Comparison of ENCODE assay signal across 9 cellular contexts in the genomic region with DNA sequence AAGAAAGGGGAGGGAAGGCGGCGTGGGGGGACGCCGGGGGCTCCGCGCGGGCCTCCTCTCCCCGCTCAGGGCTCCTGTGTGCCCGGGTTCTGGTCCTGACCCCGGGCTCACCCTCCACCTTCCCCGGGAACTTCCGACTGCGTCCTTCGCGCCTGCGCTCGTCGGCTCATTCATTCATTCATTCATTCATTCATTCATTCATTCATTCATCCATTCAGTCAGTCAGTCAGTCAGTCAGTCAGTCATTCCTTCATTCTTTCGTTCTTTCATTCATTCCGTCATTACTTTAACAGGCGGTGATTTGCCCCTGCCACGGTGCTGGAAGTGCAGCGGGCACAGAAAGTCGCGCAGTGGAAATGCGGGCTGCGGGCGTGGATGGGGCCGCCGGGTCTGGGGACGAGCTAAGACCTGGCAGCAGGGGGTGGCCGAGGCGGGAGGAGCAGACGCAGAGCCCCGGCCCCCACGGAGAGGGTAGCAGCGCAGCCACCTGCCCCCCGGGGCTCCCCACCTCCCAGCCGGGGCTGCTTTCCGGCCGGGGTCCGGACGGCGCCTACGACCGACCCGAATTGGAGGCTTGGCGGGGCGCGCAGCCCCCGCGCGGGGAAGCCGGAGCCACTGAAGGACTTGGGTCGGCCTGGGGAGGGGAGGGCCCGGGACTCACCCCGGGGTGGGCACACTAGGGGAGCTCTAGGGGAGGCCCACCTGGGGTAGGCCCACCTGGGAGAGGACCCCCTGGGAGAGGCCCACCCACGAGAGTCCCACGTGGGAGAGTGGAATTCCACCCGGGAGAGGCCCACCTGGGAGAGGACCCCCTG. TPM values are rescaled to one million over a fixed set of nuclear protein-coding genes. Genes with fewer than 3 reads are reported as not detected.
A peak's percentile ranks its signal among the peaks of the same experiment; 100 is the strongest.
DNase-seq lines count a peak whose midpoint lies in the region; ATAC-seq and TF ChIP-seq lines count a peak whose summit lies in the region.
"Had no signal": no experiment of that assay in that cellular context is flagged by ENCODE, and none has a peak within 500 bp of the region (broad histone marks: within the 10 kb centered on the region; RNA-seq: fewer than 3 reads in every experiment).

No MANE protein-coding gene starts in this region.

- H3K9me3 ChIP-seq in HUES64 (ENCODE audit: insufficient read depth, low read depth, low read length) = no peaks in the 10 kb centered on the region

- DNase-seq in A172 (ENCODE audit: low spot score) (peak; percentile 16), epithelial cell of proximal tubule (ENCODE audit: low read depth) (no peak), putamen (ENCODE audit: low spot score) (no peak), NCI-H128 (lab: John Stamatoyannopoulos, UW; ENCODE audit: unreplicated experiment) (no peak), retina (no peak)
- DNase-seq in naive thymus-derived CD8-positive, alpha-beta T cell = no peak

- no peak for ATAC-seq in naive thymus-derived CD8-positive, alpha-beta T cell
- no peak for ATAC-seq in HG02571 (IDR thresholded peaks at IDR 0.05; ENCODE audit: unreplicated experiment)
- ATAC-seq: activated CD4-positive, CD25-positive, alpha-beta regulatory T cell treated with anti-CD3 and anti-CD28 coated beads, Interleukin-2, amount 50 U/mL, for 24 hours had no signal

- H3K27me3 Mint-ChIP-seq in naive thymus-derived CD8-positive, alpha-beta T cell = peaks cover 25 to 76% (median 56%) of the 10 kb centered on the region in 5 donors

- no peak for TF ChIP-seq CTCF in epithelial cell of proximal tubule (conservative IDR thresholded peaks at IDR 0.05; ENCODE audit: low read depth, low read length)

- H3K36me3 ChIP-seq in HUES64 (ENCODE audit: insufficient read depth, low read length) = no peaks in the 10 kb centered on the region

- POLR2A ChIA-PET in naive thymus-derived CD8-positive, alpha-beta T cell (lab: Charles Lee) = no interaction called here

- no peak overlapping the region for H3K27ac ChIP-seq in HUES64 (ENCODE audit: low read depth, low read length)

- WGBS in HUES64 = 34% methylated on average over 60 of the region's 60 CpGs

- peak overlapping the region; percentile 65 for H3K4me3 ChIP-seq in HUES64 (ENCODE audit: low read length)
- H3K4me3 ChIP-seq in epithelial cell of proximal tubule (ENCODE audit: low read depth, low read length) = peak overlapping the region; percentile 70

- peak overlapping the region in 2 of 10 donors; percentile 28 to 73 for H3K27ac Mint-ChIP-seq in naive thymus-derived CD8-positive, alpha-beta T cell

- H3K4me1 Mint-ChIP-seq in naive thymus-derived CD8-positive, alpha-beta T cell = peaks cover 5 to 14% (median 12%) of the 10 kb centered on the region in 4 donors

- H3K4me3 Mint-ChIP-seq in naive thymus-derived CD8-positive, alpha-beta T cell = peak overlapping the region in 9 of 10 donors; percentile 67 to 85 (median 79)

- H3K4me1 ChIP-seq in HUES64 (ENCODE audit: insufficient read depth, low read length) = no peaks in the 10 kb centered on the region

- no peaks in the 10 kb centered on the region for H3K9me3 Mint-ChIP-seq in naive thymus-derived CD8-positive, alpha-beta T cell

- no peak overlapping the region for H3K9ac ChIP-seq in HUES64 (ENCODE audit: low read depth, low read length)

- no peaks in the 10 kb centered on the region for H3K36me3 Mint-ChIP-seq in naive thymus-derived CD8-positive, alpha-beta T cell

- peaks cover 9% of the 10 kb centered on the region; the same call in 1 of the 2 replicates for H3K27me3 ChIP-seq in HUES64 (ENCODE audit: insufficient read depth, low read length)

RNA-seq across cellular contexts. Expression of a gene that starts 0.6 kb away (rescaled TPM):
- total RNA-seq in A172 (2014; rRNA removed; shearing (Covaris generic)) = 1.4 and 4.3 TPM in 2 replicates
- 2.2 TPM for polyA plus RNA-seq in HUES64 (2013, experiment 1 of 2)
- 2.9 TPM for polyA plus RNA-seq in HUES64 (2013, experiment 2 of 2)
- total RNA-seq in epithelial cell of proximal tubule = 1.1 and 2.2 TPM in 2 replicates
- total RNA-seq in naive thymus-derived CD8-positive, alpha-beta T cell = not detected
- polyA plus RNA-seq in naive thymus-derived CD8-positive, alpha-beta T cell = not detected
